Comparison of ENCODE assay signal across 16 cellular contexts in genomic region chr18:4203525-4203924, GRCh38.
DNase-seq lines count a peak whose midpoint lies in the region; FAIRE-seq lines count a peak whose summit lies in the region.
"Had no signal": no experiment of that assay in that cellular context is flagged by ENCODE, and none has a peak within 500 bp of the region (broad histone marks: within the 10 kb centered on the region; RNA-seq: fewer than 3 reads in every experiment).

No MANE protein-coding gene starts in this region.

- H3K18ac ChIP-seq in neuronal stem cell (ENCODE audit: low read length), result no peak overlapping the region

- no peak overlapping the region for H3K14ac ChIP-seq in neuronal stem cell (ENCODE audit: low read length)

- DNase-seq in Daoy (ENCODE audit: low read depth), result peak; percentile 28
- DNase-seq in SW480 (ENCODE audit: low spot score), result peak; percentile 41
- peak; percentile 1 for DNase-seq in fibroblast of the conjunctiva (ENCODE audit: low read depth)
- peak; percentile 20 for DNase-seq in skeletal muscle cell (ENCODE audit: low read depth)
- no peak for DNase-seq in RCC 7860 (ENCODE audit: low spot score)
- DNase-seq in neuronal stem cell (ENCODE audit: low spot score), result no peak
- no peak for DNase-seq in DMS114 treated with DMSO at 0.1 percent for 48 hours (lab: John Stamatoyannopoulos, UW; ENCODE audit: unreplicated experiment)
- DNase-seq: Caco-2, DMS53, NCI-H1048, NCI-H146, NCI-H2081, NCI-H510A treated with DMSO at 0.1 percent for 48 hours, Peyer's patch, Right ventricle myocardium superior, SK-N-SH had no signal

- no peaks in the 10 kb centered on the region for H3K79me1 ChIP-seq in neuronal stem cell (ENCODE audit: low read depth, low read length)

- no peak for FAIRE-seq in RCC 7860 (lab: Jason Lieb, UNC)

- H3K9ac ChIP-seq in neuronal stem cell (ENCODE audit: low read depth, low read length, poor library complexity), result no peak overlapping the region
- H3K9ac ChIP-seq: SK-N-SH had no signal

- H3K4ac ChIP-seq in neuronal stem cell (ENCODE audit: low read length), result no peak overlapping the region

- H2AK5ac ChIP-seq in neuronal stem cell (ENCODE audit: low read depth, low read length), result no peak overlapping the region

- no peak overlapping the region for H3K4me2 ChIP-seq in neuronal stem cell (ENCODE audit: insufficient read depth, low read length, poor library complexity, severe bottlenecking)
- H3K4me2 ChIP-seq: SK-N-SH had no signal

- H4K8ac ChIP-seq in neuronal stem cell (ENCODE audit: low read depth, low read length), result no peak overlapping the region

- H2BK12ac ChIP-seq in neuronal stem cell (ENCODE audit: low read length), result no peak overlapping the region

- no peak overlapping the region for H2BK15ac ChIP-seq in neuronal stem cell (ENCODE audit: low read length)

- no peaks in the 10 kb centered on the region for H3K9me3 ChIP-seq in neuronal stem cell (replicated peaks in 1 of 2; ENCODE audit: control insufficient read depth in 2 of 2, insufficient read depth in 1 of 2, low read depth in 1 of 2, low read length in 2 of 2)
- H3K9me3 ChIP-seq: Caco-2, Peyer's patch, SK-N-SH had no signal

- WGBS in neuronal stem cell (ENCODE audit: extremely low coverage in 2 of 2, insufficient read length in 2 of 2, insufficient replicate concordance in 1 of 2), 2 donors, result no CpG with 5 or more reads among the region's 2 CpGs

- H2BK5ac ChIP-seq in neuronal stem cell (ENCODE audit: low read length), result no peak overlapping the region

- no peak overlapping the region for H2AFZ ChIP-seq in neuronal stem cell (ENCODE audit: low read length)

- no peaks in the 10 kb centered on the region for H3K36me3 ChIP-seq in neuronal stem cell (replicated peaks in 1 of 2; ENCODE audit: control insufficient read depth in 2 of 2, insufficient read depth in 2 of 2, low read length in 2 of 2)
- H3K36me3 ChIP-seq: Peyer's patch had no signal

- no peak overlapping the region for H3K4me3 ChIP-seq in skeletal muscle cell (ENCODE audit: low read depth, low read length)
- H3K4me3 ChIP-seq in neuronal stem cell (ENCODE audit: low read length in 2 of 2), result no peak overlapping the region
- H3K4me3 ChIP-seq: Peyer's patch had no signal

- H2BK120ac ChIP-seq in neuronal stem cell (ENCODE audit: low read depth, low read length), result no peak overlapping the region

- no peak overlapping the region for H4K91ac ChIP-seq in neuronal stem cell (ENCODE audit: low read depth, low read length, poor library complexity)

- no peaks in the 10 kb centered on the region for H3K27me3 ChIP-seq in neuronal stem cell (ENCODE audit: control insufficient read depth in 3 of 3, insufficient read depth in 3 of 3, low read depth in 1 of 3, low read length in 3 of 3)
- H3K27me3 ChIP-seq: Peyer's patch had no signal

- H3K4me1 ChIP-seq in neuronal stem cell (ENCODE audit: control insufficient read depth in 2 of 2, insufficient read depth in 1 of 2, low read depth in 1 of 2, low read length in 2 of 2), result peaks cover 1 to 3% of the 10 kb centered on the region in 2 donors
- H3K4me1 ChIP-seq: Caco-2, Peyer's patch had no signal

- H3K23ac ChIP-seq in neuronal stem cell (ENCODE audit: low read depth, low read length, poor library complexity), result no peak overlapping the region

- no peak overlapping the region for H3K27ac ChIP-seq in neuronal stem cell (replicated peaks; ENCODE audit: low read length)
- H3K27ac ChIP-seq: Peyer's patch had no signal

Comparison
In these comparisons a context has a peak if more than half of its experiments do, and no peak if none do; other contexts are left out.
1. DNase-seq: peak in Daoy (single experiment), SW480 (single experiment), fibroblast of the conjunctiva (single experiment) and skeletal muscle cell (single experiment); none in RCC 7860 (single experiment), neuronal stem cell (single experiment) and DMS114 treated with DMSO at 0.1 percent for 48 hours (single experiment).